9 cellular contexts compared by ENCODE assay signal in the genomic region with DNA sequence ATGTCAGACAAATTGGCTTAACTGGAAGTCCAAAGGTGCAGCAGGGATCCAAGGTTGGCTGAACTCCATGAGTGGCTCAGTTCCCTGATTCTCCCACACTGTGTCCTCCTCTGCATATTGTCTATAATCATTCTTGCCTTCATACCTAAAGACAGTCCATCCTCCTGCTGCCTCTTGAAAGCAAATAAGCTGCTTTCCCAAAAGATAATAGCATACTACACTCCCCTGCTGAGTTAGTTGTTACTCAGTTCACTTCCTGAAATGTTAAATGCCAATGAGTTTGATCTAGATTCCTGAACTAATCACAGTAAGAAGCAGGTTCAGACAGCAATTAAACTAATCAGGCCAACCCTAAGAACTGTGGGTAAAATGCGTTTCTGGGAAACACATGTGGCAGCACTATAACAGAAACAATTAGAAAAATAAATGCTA. TPM values are rescaled to one million over a fixed set of nuclear protein-coding genes. Genes with fewer than 3 reads are reported as not detected.
DNase-seq lines count a peak whose midpoint lies in the region; ATAC-seq and TF ChIP-seq lines count a peak whose summit lies in the region.
"Had no signal": no experiment of that assay in that cellular context is flagged by ENCODE, and none has a peak within 500 bp of the region (broad histone marks: within the 10 kb centered on the region; RNA-seq: fewer than 3 reads in every experiment).

No MANE protein-coding gene starts in this region.

- POLR2A ChIA-PET in HEK293 (lab: Yijun Ruan, JAX): interaction anchor here (1.7 kb wide), 1 partner anchor 38 kb away, joined by 7 read pairs; a partner anchor contains a TSS

- no peaks in the 10 kb centered on the region for H3K27me3 Mint-ChIP-seq in activated T-helper 17 cell treated with anti-CD3 and anti-CD28 coated beads, Interleukin-2, amount 50 U/mL, for 72 hours

- peaks cover 45% of the 10 kb centered on the region for H3K4me1 Mint-ChIP-seq in activated T-helper 17 cell treated with anti-CD3 and anti-CD28 coated beads, Interleukin-2, amount 50 U/mL, for 72 hours

- no peaks in the 10 kb centered on the region for H3K9me3 ChIP-seq in HEK293 (ENCODE audit: control insufficient read depth, insufficient read depth, low read depth, low read length)

- DNase-seq in Ammon's horn (ENCODE audit: low spot score) (peak; percentile 1), left kidney (ENCODE audit: low read depth, low spot score) (peak; percentile 15), NCI-H1105 (lab: John Stamatoyannopoulos, UW) (no peak), NCI-H526 treated with DMSO at 0.1 percent for 48 hours (lab: John Stamatoyannopoulos, UW) (no peak), left colon (no peak)
- DNase-seq: hypothalamus had no signal

- peak overlapping the region; percentile 88 for H3K4me3 Mint-ChIP-seq in activated T-helper 17 cell treated with anti-CD3 and anti-CD28 coated beads, Interleukin-2, amount 50 U/mL, for 72 hours

- TF ChIP-seq CTCF in HEK293 (tag by site-specific recombination; IDR thresholded peaks at IDR 0.05): no peak

- no peak overlapping the region for H3K4me3 ChIP-seq in HEK293 (ENCODE audit: low read depth, low read length)

- peaks cover 12% of the 10 kb centered on the region; the same call in 1 of the 2 replicates for H3K4me1 ChIP-seq in HEK293 (ENCODE audit: control insufficient read depth, insufficient read depth, low read length)

- H3K36me3 ChIP-seq in HEK293 (ENCODE audit: control insufficient read depth in 2 of 2, insufficient read depth in 1 of 2, low read length in 2 of 2): peaks cover 0 to 7% of the 10 kb centered on the region in 2 experiments; a peak in 1 of 3 replicates

- peaks cover 44% of the 10 kb centered on the region for H3K36me3 Mint-ChIP-seq in activated T-helper 17 cell treated with anti-CD3 and anti-CD28 coated beads, Interleukin-2, amount 50 U/mL, for 72 hours (ENCODE audit: low read depth)

- intact Hi-C loops in left colon (cut with DNase I, micrococcal nuclease): no loop called here

- no peak overlapping the region for H3K27ac ChIP-seq in HEK293 (ENCODE audit: extremely low read depth, low read depth, low read length)

- ATAC-seq in activated T-helper 17 cell treated with anti-CD3 and anti-CD28 coated beads, Interleukin-2, amount 50 U/mL, for 72 hours (replicated peaks): no peak
- no peak for ATAC-seq in GM18868 (IDR thresholded peaks at IDR 0.05; ENCODE audit: unreplicated experiment)
- no peak for ATAC-seq in left colon

- CTCF ChIA-PET in HEK293 (lab: Yijun Ruan, JAX): no interaction called here

- peak overlapping the region; percentile 78 for H3K27ac Mint-ChIP-seq in activated T-helper 17 cell treated with anti-CD3 and anti-CD28 coated beads, Interleukin-2, amount 50 U/mL, for 72 hours

- no peaks in the 10 kb centered on the region for H3K9me3 Mint-ChIP-seq in activated T-helper 17 cell treated with anti-CD3 and anti-CD28 coated beads, Interleukin-2, amount 50 U/mL, for 72 hours

TF ChIP-seq in HEK293, 187 proteins besides CTCF, POLR2A, EP300 and RAD21:
- TF ChIP-seq MEIS1 (CRISPR knock-in tag; IDR thresholded peaks at IDR 0.05; ENCODE audit: borderline replicate concordance): no peak
- TF ChIP-seq OSR2 (tag by site-specific recombination; IDR thresholded peaks at IDR 0.05): peak; percentile 31; the same call in 1 of the 2 replicates
- peak; percentile 46; the same call in 1 of the 2 replicates for TF ChIP-seq ZNF76 (tag by site-specific recombination; IDR thresholded peaks at IDR 0.05; ENCODE audit: borderline replicate concordance, low read depth)
- no peak for TF ChIP-seq IKZF3 (tag by site-specific recombination; IDR thresholded peaks at IDR 0.05)
- TF ChIP-seq SP7 (tag by site-specific recombination; IDR thresholded peaks at IDR 0.05): peak; percentile 83
- no peak for TF ChIP-seq REPIN1 (tag by site-specific recombination; IDR thresholded peaks at IDR 0.05; ENCODE audit: low read depth)
- TF ChIP-seq ZNF302 (tag by site-specific recombination; IDR thresholded peaks at IDR 0.05; ENCODE audit: low read depth): no peak
- no peak for TF ChIP-seq ZFP37 (tag by site-specific recombination; IDR thresholded peaks at IDR 0.05)
- peak; percentile 49 for TF ChIP-seq GLIS1 (tag by site-specific recombination; IDR thresholded peaks at IDR 0.05)
- TF ChIP-seq ZNF580 (tag by site-specific recombination; IDR thresholded peaks at IDR 0.05): no peak
- TF ChIP-seq ZFHX2 (tag by site-specific recombination; conservative IDR thresholded peaks at IDR 0.05): 0 out of 2 replicates have a peak, but pooled peaks have one; percentile 22
- no peak for TF ChIP-seq ZNF585B (tag by site-specific recombination; IDR thresholded peaks at IDR 0.05)
- no peak for TF ChIP-seq ZNF843 (tag by site-specific recombination; IDR thresholded peaks at IDR 0.05)

RNA-seq across cellular contexts. Expression of gene BOLA1, which starts 51.0 kb away (rescaled TPM):
- 10 to 100 TPM; 23.1 to 26.7 TPM for total RNA-seq in activated T-helper 17 cell treated with anti-CD3 and anti-CD28 coated beads, Interleukin-2, amount 50 U/mL, for 72 hours
- total RNA-seq in left colon: 10 to 100 TPM; 11.0 to 12.6 TPM

Comparison
In these comparisons a context has a peak if more than half of its experiments do, and no peak if none do; other contexts are left out.
1. DNase-seq: peak in Ammon's horn (single experiment) and left kidney (single experiment); none in NCI-H1105 (single experiment), NCI-H526 treated with DMSO at 0.1 percent for 48 hours (single experiment) and left colon (0 of 2).